ENCODE assay signal across 1 cellular context in genomic region chr21:33924079-33924765, GRCh38.
TF ChIP-seq lines count a peak whose summit lies in the region.

No MANE protein-coding gene starts in this region.

TF ChIP-seq in HepG2, 621 proteins besides CTCF, POLR2A, EP300 and RAD21 (continued from another document and continues in another):
- no peak for TF ChIP-seq ATF2 (CRISPR knock-in tag; IDR thresholded peaks at IDR 0.05)
- no peak for TF ChIP-seq NBN (conservative IDR thresholded peaks at IDR 0.05)
- 0 out of 2 replicates have a peak, but pooled peaks have one; percentile 22 for TF ChIP-seq TFDP2 (CRISPR knock-in tag; IDR thresholded peaks at IDR 0.05)
- no peak for TF ChIP-seq KLF9 (CRISPR knock-in tag; IDR thresholded peaks at IDR 0.05; ENCODE audit: low read depth)
- no peak for TF ChIP-seq ZNF800 (CRISPR knock-in tag; IDR thresholded peaks at IDR 0.05)
- TF ChIP-seq ZNF432 (CRISPR knock-in tag; IDR thresholded peaks at IDR 0.05; ENCODE audit: borderline replicate concordance), result no peak
- TF ChIP-seq ARID5B (CRISPR knock-in tag; IDR thresholded peaks at IDR 0.05), result 0 out of 2 replicates have a peak, but pooled peaks have one; percentile 42
- TF ChIP-seq MTF2 (CRISPR knock-in tag; IDR thresholded peaks at IDR 0.05; ENCODE audit: borderline replicate concordance), result 0 out of 2 replicates have a peak, but pooled peaks have one; percentile 47
- TF ChIP-seq ZBTB40 (IDR thresholded peaks at IDR 0.05), result no peak
- no peak for TF ChIP-seq ZBTB40 (CRISPR knock-in tag; IDR thresholded peaks at IDR 0.05)
- no peak for TF ChIP-seq MXD4 (CRISPR knock-in tag; IDR thresholded peaks at IDR 0.05)
- TF ChIP-seq KDM5A (IDR thresholded peaks at IDR 0.05; ENCODE audit: borderline replicate concordance, low read length), result no peak
- TF ChIP-seq HCFC1 (IDR thresholded peaks at IDR 0.05; ENCODE audit: low read depth, low read length), result no peak
- no peak for TF ChIP-seq MIXL1 (CRISPR knock-in tag; IDR thresholded peaks at IDR 0.05)
- TF ChIP-seq ARID3A (IDR thresholded peaks at IDR 0.05; ENCODE audit: low read depth, low read length), result peak; percentile 24; the same call in 1 of the 2 replicates
- no peak for TF ChIP-seq TGIF2 (CRISPR knock-in tag; IDR thresholded peaks at IDR 0.05)
- TF ChIP-seq IKZF1 (IDR thresholded peaks at IDR 0.05), result no peak
- TF ChIP-seq PATZ1 (CRISPR knock-in tag; IDR thresholded peaks at IDR 0.05), result no peak
- TF ChIP-seq TSC22D2 (CRISPR knock-in tag; IDR thresholded peaks at IDR 0.05; ENCODE audit: borderline replicate concordance), result 0 out of 2 replicates have a peak, but pooled peaks have one; percentile 44
- peak; percentile 54; the same call in 1 of the 2 replicates for TF ChIP-seq GATAD2A (CRISPR knock-in tag; IDR thresholded peaks at IDR 0.05)
- no peak for TF ChIP-seq SNRNP70 (IDR thresholded peaks at IDR 0.05; ENCODE audit: low read depth, low read length)
- no peak for TF ChIP-seq POLR2AphosphoS2 (IDR thresholded peaks at IDR 0.05; ENCODE audit: low read depth, low read length)
- TF ChIP-seq KDM4B (CRISPR knock-in tag; IDR thresholded peaks at IDR 0.05), result peak; percentile 59; the same call in 1 of the 2 replicates
- TF ChIP-seq NKX3-1 (CRISPR knock-in tag; IDR thresholded peaks at IDR 0.05), result no peak
- TF ChIP-seq RELA (CRISPR knock-in tag; IDR thresholded peaks at IDR 0.05), result no peak
- 0 out of 2 replicates have a peak, but pooled peaks have one; percentile 24 for TF ChIP-seq BHLHE40 (IDR thresholded peaks at IDR 0.05; ENCODE audit: low read length)
- peak; percentile 61; the same call in 1 of the 2 replicates for TF ChIP-seq TARDBP (CRISPR knock-in tag; IDR thresholded peaks at IDR 0.05)
- 0 out of 2 replicates have a peak, but pooled peaks have one; percentile 62 for TF ChIP-seq ZNF276 (CRISPR knock-in tag; IDR thresholded peaks at IDR 0.05; ENCODE audit: low read depth)
- peak; percentile 26; the same call in 1 of the 2 replicates for TF ChIP-seq FOXC1 (CRISPR knock-in tag; IDR thresholded peaks at IDR 0.05; ENCODE audit: borderline replicate concordance)
- no peak for TF ChIP-seq ZNF703 (CRISPR knock-in tag; IDR thresholded peaks at IDR 0.05; ENCODE audit: borderline replicate concordance)
- TF ChIP-seq ZNF598 (CRISPR knock-in tag; IDR thresholded peaks at IDR 0.05; ENCODE audit: borderline replicate concordance), result no peak
- no peak for TF ChIP-seq TRIM24 (CRISPR knock-in tag; IDR thresholded peaks at IDR 0.05)
- TF ChIP-seq ZNF737 (CRISPR knock-in tag; IDR thresholded peaks at IDR 0.05; ENCODE audit: borderline replicate concordance), result no peak
